9 cellular contexts compared by ENCODE assay signal in the genomic region with DNA sequence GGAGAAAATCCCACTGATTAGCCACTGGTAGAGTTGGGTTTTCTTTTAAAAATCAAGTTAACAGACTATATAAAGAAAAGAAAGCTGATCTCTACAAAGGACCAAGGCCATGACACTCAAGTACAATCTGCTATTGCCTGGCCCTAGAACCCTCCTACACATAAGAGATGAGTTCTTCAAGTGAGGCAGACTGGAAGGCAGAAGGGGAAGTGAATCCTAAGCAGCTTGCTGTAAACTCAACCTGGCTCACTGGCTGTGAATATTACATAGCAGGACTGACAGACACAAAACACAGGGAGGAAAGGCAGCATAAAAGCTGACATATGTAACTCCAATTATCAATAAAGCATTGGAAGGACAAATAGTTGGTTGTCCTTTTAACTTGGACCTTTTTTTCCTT.
DNase-seq lines count a peak whose midpoint lies in the region; ATAC-seq and TF ChIP-seq lines count a peak whose summit lies in the region.
"Had no signal": no experiment of that assay in that cellular context is flagged by ENCODE, and none has a peak within 500 bp of the region (broad histone marks: within the 10 kb centered on the region; RNA-seq: fewer than 3 reads in every experiment).

No MANE protein-coding gene starts in this region.

- H3K36me3 ChIP-seq in naive thymus-derived CD4-positive, alpha-beta T cell (ENCODE audit: control insufficient read depth in 2 of 3, insufficient read depth in 3 of 3, low read length in 3 of 3), result peaks cover 0 to 19% (median 11%) of the 10 kb centered on the region in 3 experiments
- peaks cover 30% of the 10 kb centered on the region for H3K36me3 ChIP-seq in HAP-1 (replicated peaks)

- H3K27ac ChIP-seq in naive thymus-derived CD4-positive, alpha-beta T cell (ENCODE audit: low read depth, low read length), result peak overlapping the region; percentile 37
- H3K27ac ChIP-seq: heart left ventricle had no signal

- no peaks in the 10 kb centered on the region for H3K27me3 ChIP-seq in naive thymus-derived CD4-positive, alpha-beta T cell (ENCODE audit: control insufficient read depth in 2 of 2, insufficient read depth in 2 of 2, low read length in 2 of 2)
- no peaks in the 10 kb centered on the region for H3K27me3 ChIP-seq in HAP-1 (ENCODE audit: low read depth)
- H3K27me3 ChIP-seq: heart left ventricle had no signal

- TF ChIP-seq CTCF in HFFc6 (IDR thresholded peaks at IDR 0.05), result no peak

- intact Hi-C loops in activated naive CD4-positive, alpha-beta T cell treated with anti-CD3 and anti-CD28 coated beads for 36 hours (cut with micrococcal nuclease), result no loop called here
- intact Hi-C loops in naive thymus-derived CD4-positive, alpha-beta T cell (cut with micrococcal nuclease), result no loop called here

- peaks cover 14 to 19% of the 10 kb centered on the region in 2 donors for H3K4me1 ChIP-seq in naive thymus-derived CD4-positive, alpha-beta T cell (ENCODE audit: control insufficient read depth in 2 of 2, insufficient read depth in 2 of 2, low read length in 2 of 2)
- no peaks in the 10 kb centered on the region for H3K4me1 ChIP-seq in HAP-1

- CTCF ChIA-PET in activated naive CD4-positive, alpha-beta T cell treated with anti-CD3 and anti-CD28 coated beads for 36 hours (lab: Charles Lee), result no interaction called here
- CTCF ChIA-PET in naive thymus-derived CD4-positive, alpha-beta T cell (lab: Charles Lee), result no interaction called here

- POLR2A ChIA-PET in naive thymus-derived CD4-positive, alpha-beta T cell (lab: Charles Lee), result interaction anchor here (1.3 kb wide), 1 partner anchor 21 kb away, joined by 3 read pairs; no protein-coding TSS in a partner anchor

- H3K27me3 Mint-ChIP-seq in activated naive CD4-positive, alpha-beta T cell treated with anti-CD3 and anti-CD28 coated beads for 36 hours (ENCODE audit: low read depth), result no peaks in the 10 kb centered on the region
- no peaks in the 10 kb centered on the region for H3K27me3 Mint-ChIP-seq in HFFc6 (ENCODE audit: insufficient read depth)
- H3K27me3 Mint-ChIP-seq in naive thymus-derived CD4-positive, alpha-beta T cell, result no peaks in the 10 kb centered on the region

- H3K9me3 Mint-ChIP-seq in activated naive CD4-positive, alpha-beta T cell treated with anti-CD3 and anti-CD28 coated beads for 36 hours, result no peaks in the 10 kb centered on the region
- no peaks in the 10 kb centered on the region for H3K9me3 Mint-ChIP-seq in HFFc6
- peaks cover 0 to 3% (median 0%) of the 10 kb centered on the region in 11 donors for H3K9me3 Mint-ChIP-seq in naive thymus-derived CD4-positive, alpha-beta T cell

- DNase-seq in activated naive CD4-positive, alpha-beta T cell treated with anti-CD3 and anti-CD28 coated beads for 36 hours, result no peak
- no peak for DNase-seq in activated naive CD4-positive, alpha-beta T cell treated with anti-CD3 and anti-CD28 coated beads, Interleukin-2, amount 50 U/mL, for 16 hours
- DNase-seq in HFFc6, result no peak
- no peak for DNase-seq in naive thymus-derived CD4-positive, alpha-beta T cell
- no peak for DNase-seq in stimulated activated CD4-positive, alpha-beta T cell treated with anti-CD3 and anti-CD28 coated beads, Interleukin-2, amount 100 ng/mL, for 24 hours
- DNase-seq in HAP-1 (ENCODE audit: low spot score in 2 of 2), result no peak
- DNase-seq in DMS153 (lab: John Stamatoyannopoulos, UW), result no peak
- DNase-seq: heart left ventricle had no signal

- peaks cover 33% of the 10 kb centered on the region for H3K36me3 Mint-ChIP-seq in activated naive CD4-positive, alpha-beta T cell treated with anti-CD3 and anti-CD28 coated beads for 36 hours (ENCODE audit: low read depth)
- peaks cover 31% of the 10 kb centered on the region for H3K36me3 Mint-ChIP-seq in HFFc6 (ENCODE audit: low read depth)
- H3K36me3 Mint-ChIP-seq in naive thymus-derived CD4-positive, alpha-beta T cell, result peaks cover 16 to 47% (median 41%) of the 10 kb centered on the region in 5 donors

- H3K9me3 ChIP-seq in naive thymus-derived CD4-positive, alpha-beta T cell (ENCODE audit: control insufficient read depth in 2 of 3, low read length in 3 of 3), result no peaks in the 10 kb centered on the region
- H3K9me3 ChIP-seq in HAP-1, result no peaks in the 10 kb centered on the region
- H3K9me3 ChIP-seq: heart left ventricle had no signal

- in situ Hi-C loops in HAP-1 (cut with MboI; ENCODE audit: low sequenced_read_pairs), result no loop called here

- peaks cover 51% of the 10 kb centered on the region for H3K4me1 Mint-ChIP-seq in activated naive CD4-positive, alpha-beta T cell treated with anti-CD3 and anti-CD28 coated beads for 36 hours (ENCODE audit: low read depth)
- peaks cover 49% of the 10 kb centered on the region for H3K4me1 Mint-ChIP-seq in HFFc6 (ENCODE audit: low read depth)
- H3K4me1 Mint-ChIP-seq in naive thymus-derived CD4-positive, alpha-beta T cell, result peaks cover 17 to 87% (median 69%) of the 10 kb centered on the region in 7 donors

- ATAC-seq in HG03571 (IDR thresholded peaks at IDR 0.05; ENCODE audit: unreplicated experiment), result peak; percentile 76
- no peak for ATAC-seq in naive thymus-derived CD4-positive, alpha-beta T cell
- ATAC-seq: heart left ventricle had no signal

- H3K27ac Mint-ChIP-seq in activated naive CD4-positive, alpha-beta T cell treated with anti-CD3 and anti-CD28 coated beads for 36 hours, result peak overlapping the region; percentile 15
- peak overlapping the region; percentile 24; the same call in 1 of the 2 replicates for H3K27ac Mint-ChIP-seq in HFFc6
- H3K27ac Mint-ChIP-seq in naive thymus-derived CD4-positive, alpha-beta T cell, result peak overlapping the region in 8 of 9 donors; percentile 20 to 96 (median 85)

- no peak overlapping the region for H3K4me3 ChIP-seq in naive thymus-derived CD4-positive, alpha-beta T cell (ENCODE audit: low read length)
- no peak overlapping the region for H3K4me3 ChIP-seq in HAP-1
- H3K4me3 ChIP-seq: heart left ventricle had no signal

- no peak overlapping the region for H3K4me3 Mint-ChIP-seq in activated naive CD4-positive, alpha-beta T cell treated with anti-CD3 and anti-CD28 coated beads for 36 hours
- no peak overlapping the region for H3K4me3 Mint-ChIP-seq in HFFc6
- H3K4me3 Mint-ChIP-seq in naive thymus-derived CD4-positive, alpha-beta T cell, result no peak overlapping the region

Comparison
In these comparisons a context has a peak if more than half of its experiments do, and no peak if none do; other contexts are left out.
1. H3K27ac Mint-ChIP-seq: peak in every context shown above with its lines; median percentile 85 in naive thymus-derived CD4-positive, alpha-beta T cell; 24 in HFFc6; 15 in activated naive CD4-positive, alpha-beta T cell treated with anti-CD3 and anti-CD28 coated beads for 36 hours.